Comparison of ENCODE assay signal across 22 cellular contexts in genomic region chr5:173099461-173099860, GRCh38. TPM values are rescaled to one million over a fixed set of nuclear protein-coding genes. Genes with fewer than 3 reads are reported as not detected.
DNase-seq lines count a peak whose midpoint lies in the region; ATAC-seq lines count a peak whose summit lies in the region.
"Had no signal": no experiment of that assay in that cellular context is flagged by ENCODE, and none has a peak within 500 bp of the region (broad histone marks: within the 10 kb centered on the region; RNA-seq: fewer than 3 reads in every experiment).

No MANE protein-coding gene starts in this region.

- H3K27ac Mint-ChIP-seq in activated naive CD8-positive, alpha-beta T cell = peak overlapping the region; percentile 51
- no peak overlapping the region for H3K27ac Mint-ChIP-seq in activated naive CD8-positive, alpha-beta T cell treated with anti-CD3 and anti-CD28 coated beads for 36 hours
- peak overlapping the region in 5 of 8 donors; percentile 4 to 47 (median 14) for H3K27ac Mint-ChIP-seq in CD8-positive, alpha-beta memory T cell
- peak overlapping the region; percentile 26 for H3K27ac Mint-ChIP-seq in central memory CD8-positive, alpha-beta T cell (ENCODE audit: low read depth)
- H3K27ac Mint-ChIP-seq in stimulated activated naive B cell treated with anti-CD40 and anti-IgM and Interleukin-4, amounts not matched to agents 10 μg/mL and 1 μg/mL and 100 μg/mL, for 72 hours = no peak overlapping the region

- no peak for ATAC-seq in central memory CD8-positive, alpha-beta T cell (replicated peaks; ENCODE audit: extremely low read depth, poor library complexity, severe bottlenecking)
- no peak for ATAC-seq in stimulated activated naive B cell treated with anti-CD40 and anti-IgM and Interleukin-4, amounts not matched to agents 10 μg/mL and 1 μg/mL and 100 μg/mL, for 72 hours (replicated peaks)
- no peak for ATAC-seq in HG03139 (IDR thresholded peaks at IDR 0.05; ENCODE audit: unreplicated experiment)

- WGBS in urinary bladder = 62% methylated on average over 1 of the region's 1 CpG

- H3K4me3 Mint-ChIP-seq in activated naive CD8-positive, alpha-beta T cell = peak overlapping the region; percentile 27
- no peak overlapping the region for H3K4me3 Mint-ChIP-seq in activated naive CD8-positive, alpha-beta T cell treated with anti-CD3 and anti-CD28 coated beads for 36 hours
- H3K4me3 Mint-ChIP-seq in CD8-positive, alpha-beta memory T cell = peak overlapping the region in 3 of 7 donors; percentile 5 to 17 (median 14)
- H3K4me3 Mint-ChIP-seq in central memory CD8-positive, alpha-beta T cell = no peak overlapping the region
- H3K4me3 Mint-ChIP-seq in stimulated activated naive B cell treated with anti-CD40 and anti-IgM and Interleukin-4, amounts not matched to agents 10 μg/mL and 1 μg/mL and 100 μg/mL, for 72 hours = no peak overlapping the region
- H3K4me3 Mint-ChIP-seq: IgD-negative memory B cell had no signal

- no peaks in the 10 kb centered on the region for H3K27me3 Mint-ChIP-seq in activated naive CD8-positive, alpha-beta T cell
- H3K27me3 Mint-ChIP-seq in activated naive CD8-positive, alpha-beta T cell treated with anti-CD3 and anti-CD28 coated beads for 36 hours = no peaks in the 10 kb centered on the region
- no peaks in the 10 kb centered on the region for H3K27me3 Mint-ChIP-seq in CD8-positive, alpha-beta memory T cell
- H3K27me3 Mint-ChIP-seq in central memory CD8-positive, alpha-beta T cell = no peaks in the 10 kb centered on the region
- H3K27me3 Mint-ChIP-seq in stimulated activated naive B cell treated with anti-CD40 and anti-IgM and Interleukin-4, amounts not matched to agents 10 μg/mL and 1 μg/mL and 100 μg/mL, for 72 hours = no peaks in the 10 kb centered on the region
- H3K27me3 Mint-ChIP-seq: IgD-negative memory B cell had no signal

- CTCF ChIA-PET in CD8-positive, alpha-beta memory T cell (lab: Charles Lee) = no interaction called here

- H3K9me3 Mint-ChIP-seq in activated naive CD8-positive, alpha-beta T cell (ENCODE audit: low read depth) = no peaks in the 10 kb centered on the region
- peaks cover 8% of the 10 kb centered on the region for H3K9me3 Mint-ChIP-seq in activated naive CD8-positive, alpha-beta T cell treated with anti-CD3 and anti-CD28 coated beads for 36 hours
- H3K9me3 Mint-ChIP-seq in CD8-positive, alpha-beta memory T cell = peaks cover 4 to 14% (median 12%) of the 10 kb centered on the region in 5 donors
- peaks cover 6% of the 10 kb centered on the region for H3K9me3 Mint-ChIP-seq in central memory CD8-positive, alpha-beta T cell
- peaks cover 0 to 3% of the 10 kb centered on the region in 2 donors for H3K9me3 Mint-ChIP-seq in stimulated activated naive B cell treated with anti-CD40 and anti-IgM and Interleukin-4, amounts not matched to agents 10 μg/mL and 1 μg/mL and 100 μg/mL, for 72 hours

- peaks cover 15% of the 10 kb centered on the region for H3K4me1 ChIP-seq in CD8-positive, alpha-beta memory T cell (ENCODE audit: insufficient read depth, low read length)
- H3K4me1 ChIP-seq in urinary bladder (ENCODE audit: insufficient read depth) = peaks cover 2% of the 10 kb centered on the region

- H3K9me3 ChIP-seq in CD8-positive, alpha-beta memory T cell (ENCODE audit: low read length) = peaks cover 6% of the 10 kb centered on the region

- H3K27ac ChIP-seq in CD8-positive, alpha-beta memory T cell (ENCODE audit: low read depth, low read length) = no peak overlapping the region
- peak overlapping the region; percentile 18 for H3K27ac ChIP-seq in urinary bladder (ENCODE audit: low read depth)
- H3K27ac ChIP-seq: C4-2B, HL-60 had no signal

- peaks cover 7% of the 10 kb centered on the region for H3K36me3 Mint-ChIP-seq in activated naive CD8-positive, alpha-beta T cell
- peaks cover 20% of the 10 kb centered on the region for H3K36me3 Mint-ChIP-seq in activated naive CD8-positive, alpha-beta T cell treated with anti-CD3 and anti-CD28 coated beads for 36 hours
- H3K36me3 Mint-ChIP-seq in CD8-positive, alpha-beta memory T cell = peaks cover 17 to 49% (median 19%) of the 10 kb centered on the region in 3 donors
- H3K36me3 Mint-ChIP-seq in central memory CD8-positive, alpha-beta T cell (ENCODE audit: insufficient read depth) = peaks cover 8% of the 10 kb centered on the region
- H3K36me3 Mint-ChIP-seq in stimulated activated naive B cell treated with anti-CD40 and anti-IgM and Interleukin-4, amounts not matched to agents 10 μg/mL and 1 μg/mL and 100 μg/mL, for 72 hours = peaks cover 23 to 25% of the 10 kb centered on the region in 2 donors

- H3K27me3 ChIP-seq in CD8-positive, alpha-beta memory T cell (ENCODE audit: insufficient read depth, low read length, poor library complexity, severe bottlenecking) = no peaks in the 10 kb centered on the region

- peaks cover 56% of the 10 kb centered on the region for H3K4me1 Mint-ChIP-seq in activated naive CD8-positive, alpha-beta T cell (ENCODE audit: low read depth)
- H3K4me1 Mint-ChIP-seq in activated naive CD8-positive, alpha-beta T cell treated with anti-CD3 and anti-CD28 coated beads for 36 hours = peaks cover 37% of the 10 kb centered on the region
- H3K4me1 Mint-ChIP-seq in CD8-positive, alpha-beta memory T cell = peaks cover 50 to 70% (median 66%) of the 10 kb centered on the region in 3 donors
- peaks cover 58% of the 10 kb centered on the region for H3K4me1 Mint-ChIP-seq in central memory CD8-positive, alpha-beta T cell
- H3K4me1 Mint-ChIP-seq in stimulated activated naive B cell treated with anti-CD40 and anti-IgM and Interleukin-4, amounts not matched to agents 10 μg/mL and 1 μg/mL and 100 μg/mL, for 72 hours = peaks cover 13 to 30% of the 10 kb centered on the region in 2 donors

- POLR2A ChIA-PET in CD8-positive, alpha-beta memory T cell (lab: Charles Lee) = no interaction called here

- intact Hi-C loops in head of caudate nucleus (cut with DNase I) = no loop called here

- H3K36me3 ChIP-seq in CD8-positive, alpha-beta memory T cell (ENCODE audit: insufficient read depth, low read length) = peaks cover 6% of the 10 kb centered on the region
- peaks cover 5% of the 10 kb centered on the region for H3K36me3 ChIP-seq in urinary bladder (ENCODE audit: insufficient read depth)

- DNase-seq in activated naive CD8-positive, alpha-beta T cell treated with anti-CD3 and anti-CD28 coated beads for 36 hours = no peak
- DNase-seq in CD8-positive, alpha-beta memory T cell = peak in 1 of 5 donors; percentile 31
- DNase-seq in central memory CD8-positive, alpha-beta T cell (ENCODE audit: low spot score in 2 of 2) = no peak
- DNase-seq in stimulated activated naive B cell treated with anti-CD40 and anti-IgM and Interleukin-4, amounts not matched to agents 10 μg/mL and 1 μg/mL and 100 μg/mL, for 72 hours = no peak
- no peak for DNase-seq in head of caudate nucleus
- DNase-seq: COR-L47, DMS53, NCI-H1092, NCI-H1417 treated with DMSO at 0.1 percent for 48 hours, NCI-H1694 treated with DMSO at 0.1 percent for 48 hours, NCI-H2081, NCI-H226, NCI-H510A, NCI-H69, Right ventricle myocardium superior, RPMI8226 had no signal

- no peak overlapping the region for H3K4me3 ChIP-seq in CD8-positive, alpha-beta memory T cell (ENCODE audit: low read length)
- H3K4me3 ChIP-seq in urinary bladder (ENCODE audit: low read depth, low read length) = no peak overlapping the region

RNA-seq across cellular contexts. Expression of gene CREBRF, which starts 43.3 kb away (rescaled TPM):
- total RNA-seq in activated naive CD8-positive, alpha-beta T cell treated with anti-CD3 and anti-CD28 coated beads for 36 hours = 1 to 10 TPM; 8.6 to 8.8 TPM
- total RNA-seq in CD8-positive, alpha-beta memory T cell = 10 to 100 TPM; 14.3 to 14.9 TPM
- 61.0 TPM for polyA plus RNA-seq in CD8-positive, alpha-beta memory T cell
- total RNA-seq in urinary bladder = 56.4 TPM
- 12.6 TPM for polyA plus RNA-seq in urinary bladder

RNA-seq across cellular contexts. Expression of gene BNIP1, which starts 44.9 kb away (rescaled TPM):
- 10 to 100 TPM; 27.4 to 29.4 TPM for total RNA-seq in activated naive CD8-positive, alpha-beta T cell treated with anti-CD3 and anti-CD28 coated beads for 36 hours
- 10 to 100 TPM; 25.5 to 26.5 TPM for total RNA-seq in CD8-positive, alpha-beta memory T cell
- polyA plus RNA-seq in CD8-positive, alpha-beta memory T cell = 16.8 TPM
- 15.1 TPM for total RNA-seq in urinary bladder
- polyA plus RNA-seq in urinary bladder = 9.5 TPM

Comparison
In these comparisons a context has a peak if more than half of its experiments do, and no peak if none do; other contexts are left out.
1. H3K27ac Mint-ChIP-seq: peak in activated naive CD8-positive, alpha-beta T cell (single experiment), CD8-positive, alpha-beta memory T cell (5 of 8) and central memory CD8-positive, alpha-beta T cell (single experiment); none in activated naive CD8-positive, alpha-beta T cell treated with anti-CD3 and anti-CD28 coated beads for 36 hours (single experiment) and stimulated activated naive B cell treated with anti-CD40 and anti-IgM and Interleukin-4, amounts not matched to agents 10 μg/mL and 1 μg/mL and 100 μg/mL, for 72 hours (single experiment).